In the genomic region with DNA sequence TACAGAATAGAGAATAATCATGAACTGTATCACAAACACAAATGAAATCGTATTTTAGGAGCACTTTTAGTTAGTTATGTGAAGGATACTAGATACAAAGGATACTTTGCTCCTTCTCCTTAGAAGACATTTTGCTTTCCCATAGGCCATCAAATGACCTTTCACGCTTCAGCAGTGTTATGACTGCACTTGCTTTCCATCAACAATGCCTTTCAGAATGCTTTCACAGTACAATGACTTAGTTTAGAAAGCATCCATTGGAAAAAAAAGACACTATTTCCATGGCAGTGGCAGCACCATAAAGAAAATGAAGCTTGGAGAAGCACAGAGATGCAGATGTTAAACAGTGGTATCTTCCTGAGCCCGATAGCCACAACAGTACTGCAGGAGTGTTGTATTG, we compare ENCODE assay signal across 19 cellular contexts.
DNase-seq lines count a peak whose midpoint lies in the region; ATAC-seq and TF ChIP-seq lines count a peak whose summit lies in the region.
"Had no signal": no experiment of that assay in that cellular context is flagged by ENCODE, and none has a peak within 500 bp of the region (broad histone marks: within the 10 kb centered on the region; RNA-seq: fewer than 3 reads in every experiment).

No MANE protein-coding gene starts in this region.

- no peaks in the 10 kb centered on the region for H3K9me3 Mint-ChIP-seq in GM23338

- no peak for TF ChIP-seq CTCF in PC-3 (conservative IDR thresholded peaks at IDR 0.05; ENCODE audit: low read depth, low read length)
- TF ChIP-seq CTCF in neural cell (IDR thresholded peaks at IDR 0.05; ENCODE audit: poor library complexity, severe bottlenecking), result no peak
- TF ChIP-seq CTCF in GM23338 (conservative IDR thresholded peaks at IDR 0.05; ENCODE audit: low read depth in 2 of 2), result no peak

- peaks cover 6% of the 10 kb centered on the region; the same call in 1 of the 2 replicates for H3K9me3 ChIP-seq in PC-3 (ENCODE audit: low read length)
- H3K9me3 ChIP-seq in neural cell (ENCODE audit: low read length), result no peaks in the 10 kb centered on the region
- H3K9me3 ChIP-seq: HAP-1, SJCRH30 had no signal

- H3K4me1 Mint-ChIP-seq in GM23338, result no peaks in the 10 kb centered on the region

- peak overlapping the region; percentile 16; the same call in 1 of the 2 replicates for H3K9ac ChIP-seq in PC-3 (ENCODE audit: low read length)
- no peak overlapping the region for H3K9ac ChIP-seq in neural cell (ENCODE audit: low read length)

- H3K4me3 ChIP-seq in PC-3 (ENCODE audit: low read length) (no peak overlapping the region), neural cell (ENCODE audit: low read length) (no peak overlapping the region), GM23338 (no peak overlapping the region)
- H3K4me3 ChIP-seq: HAP-1, PC-9, SJCRH30 had no signal

- no peaks in the 10 kb centered on the region for H3K36me3 Mint-ChIP-seq in GM23338 (ENCODE audit: low read depth)

- peaks cover 28% of the 10 kb centered on the region for H3K4me1 ChIP-seq in PC-3 (ENCODE audit: insufficient read depth, low read length)
- no peaks in the 10 kb centered on the region for H3K4me1 ChIP-seq in GM23338 (ENCODE audit: insufficient read depth)
- H3K4me1 ChIP-seq: HAP-1 had no signal

- ATAC-seq in PC-3 (no peak), HG03175 (IDR thresholded peaks at IDR 0.05; ENCODE audit: unreplicated experiment) (no peak), GM23338 (no peak)

- H3K27ac ChIP-seq in PC-3 (ENCODE audit: low read length) (peak overlapping the region; percentile 64), neural cell (ENCODE audit: low read length) (no peak overlapping the region), GM23338 (ENCODE audit: low read depth) (no peak overlapping the region)
- H3K27ac ChIP-seq: HL-60, PC-9, SJCRH30 had no signal

- intact Hi-C loops in PC-3 (cut with micrococcal nuclease), result loop anchor here (5.0 to 10.0 kb wide), 2 partner anchors 52 to 106 kb away; no protein-coding TSS in a partner anchor

- peaks cover 11% of the 10 kb centered on the region for H3F3A ChIP-seq in PC-3 (ENCODE audit: low read length, unreplicated experiment)
- no peaks in the 10 kb centered on the region for H3F3A ChIP-seq in neural cell (ENCODE audit: insufficient read depth, low read length, poor library complexity, severe bottlenecking)
- H3F3A ChIP-seq in GM23338 (replicated peaks; ENCODE audit: low read depth), result no peaks in the 10 kb centered on the region

- H3K79me2 ChIP-seq in PC-3 (ENCODE audit: low read length) (no peaks in the 10 kb centered on the region), neural cell (replicated peaks; ENCODE audit: insufficient read depth, low read length) (no peaks in the 10 kb centered on the region), GM23338 (replicated peaks; ENCODE audit: insufficient read depth) (no peaks in the 10 kb centered on the region)

- POLR2A ChIA-PET in PC-3 (lab: Charles Lee; ENCODE audit: unreplicated experiment), result no interaction called here

- H3K36me3 ChIP-seq in PC-3 (ENCODE audit: low read depth, low read length), result no peaks in the 10 kb centered on the region
- H3K36me3 ChIP-seq in neural cell (ENCODE audit: insufficient read depth, low read length), result no peaks in the 10 kb centered on the region
- no peaks in the 10 kb centered on the region for H3K36me3 ChIP-seq in GM23338 (ENCODE audit: insufficient read depth)
- H3K36me3 ChIP-seq: HAP-1, SJCRH30 had no signal

- CTCF ChIA-PET in PC-3 (lab: Charles Lee), result no interaction called here

- peak; percentile 50 for TF ChIP-seq EP300 in neural cell (conservative IDR thresholded peaks at IDR 0.05; ENCODE audit: poor library complexity, severe bottlenecking)

- H4K20me1 ChIP-seq in PC-3 (ENCODE audit: low read length), result no peaks in the 10 kb centered on the region
- no peaks in the 10 kb centered on the region for H4K20me1 ChIP-seq in neural cell (ENCODE audit: insufficient read depth)
- H4K20me1 ChIP-seq in GM23338 (replicated peaks; ENCODE audit: insufficient read depth), result no peaks in the 10 kb centered on the region

- BruUV-seq in PC-3 (replicated peaks; lab: Mats Ljungman, UMichigan), result no TSS peak

- no peak for TF ChIP-seq RAD21 in neural cell (conservative IDR thresholded peaks at IDR 0.05)

- H2AFZ ChIP-seq in PC-3 (ENCODE audit: low read length) (no peak overlapping the region), neural cell (ENCODE audit: low read depth, low read length) (no peak overlapping the region), GM23338 (no peak overlapping the region)
- H2AFZ ChIP-seq: PC-9 had no signal

- H3K4me3 Mint-ChIP-seq in GM23338, result no peak overlapping the region

- H3K4me2 ChIP-seq in PC-3 (ENCODE audit: low read length) (no peak overlapping the region; the same call in 1 of the 2 replicates), neural cell (ENCODE audit: low read length) (no peak overlapping the region), GM23338 (no peak overlapping the region)
- H3K4me2 ChIP-seq: PC-9 had no signal

- no peaks in the 10 kb centered on the region for H3K27me3 Mint-ChIP-seq in GM23338 (ENCODE audit: insufficient read depth, low read depth, poor library complexity)

- H3K9me2 ChIP-seq in PC-3 (replicated peaks; ENCODE audit: low read length) (no peaks in the 10 kb centered on the region), neural cell (ENCODE audit: insufficient read depth, low read length) (no peaks in the 10 kb centered on the region), GM23338 (ENCODE audit: insufficient read depth) (no peaks in the 10 kb centered on the region)

- H3K27me3 ChIP-seq in PC-3 (ENCODE audit: low read length) (no peaks in the 10 kb centered on the region), neural cell (ENCODE audit: insufficient read depth, low read depth, low read length) (no peaks in the 10 kb centered on the region), GM23338 (ENCODE audit: insufficient read depth) (no peaks in the 10 kb centered on the region)
- H3K27me3 ChIP-seq: SJCRH30 had no signal

- H3K27ac Mint-ChIP-seq in GM23338, result no peak overlapping the region

- no peak for DNase-seq in PC-3
- DNase-seq in foreskin melanocyte, result peak; percentile 57
- DNase-seq in superior temporal gyrus (ENCODE audit: extremely low spot score), result peak; percentile 24
- DNase-seq in GM23338 (ENCODE audit: low spot score), result no peak
- DNase-seq in nucleus accumbens (lab: John Stamatoyannopoulos, UW), result no peak
- DNase-seq: ACHN, C1 segment of cervical spinal cord, DMS79 treated with DMSO at 0.1 percent for 48 hours, NCI-H1417 treated with DMSO at 0.1 percent for 48 hours, NCI-H187 treated with DMSO at 0.1 percent for 48 hours, NCI-H2227 treated with DMSO at 0.1 percent for 48 hours, NCI-H524, NCI-H82, PC-9, SJCRH30 had no signal

TF ChIP-seq in neural cell, 6 proteins besides CTCF, POLR2A, EP300 and RAD21:
- TF ChIP-seq POLR2AphosphoS5 (IDR thresholded peaks at IDR 0.05) (peak; percentile 68), SMC3 (conservative IDR thresholded peaks at IDR 0.05; ENCODE audit: poor library complexity) (no peak)

Comparison
In these comparisons a context has a peak if more than half of its experiments do, and no peak if none do; other contexts are left out.
1. DNase-seq: peak in foreskin melanocyte (single experiment) and superior temporal gyrus (single experiment); none in PC-3 (single experiment), GM23338 (single experiment) and nucleus accumbens (0 of 56).